Comparison of ENCODE assay signal across 11 cellular contexts in genomic region chr3:46705751-46706572, GRCh38. TPM values are rescaled to one million over a fixed set of nuclear protein-coding genes. Genes with fewer than 3 reads are reported as not detected.
A peak's percentile ranks its signal among the peaks of the same experiment; 100 is the strongest.
DNase-seq lines count a peak whose midpoint lies in the region; ATAC-seq, FAIRE-seq and TF ChIP-seq lines count a peak whose summit lies in the region.
"Had no signal": no experiment of that assay in that cellular context is flagged by ENCODE, and none has a peak within 500 bp of the region (broad histone marks: within the 10 kb centered on the region; RNA-seq: fewer than 3 reads in every experiment).

No MANE protein-coding gene starts in this region.

- DNase-seq in AG09319 (ENCODE audit: extremely low read depth, low read depth) (peak; percentile 18), GM03348 (ENCODE audit: low spot score) (peak; percentile 88), astrocyte (ENCODE audit: low read depth) (peak; percentile 40), left colon (peak; percentile 10 to 40), NCI-H2196 treated with DMSO at 0.1 percent for 48 hours (lab: John Stamatoyannopoulos, UW; ENCODE audit: unreplicated experiment) (no peak), kidney glomerular epithelial cell (lab: John Stamatoyannopoulos, UW) (no peak), GF-D8 (lab: John Stamatoyannopoulos, UW) (no peak), inferior parietal cortex (ENCODE audit: extremely low spot score) (no peak)

- no peak overlapping the region for H3K9ac ChIP-seq in astrocyte (ENCODE audit: low read length)

- peak; percentile 68 for ATAC-seq in left colon

- TF ChIP-seq CTCF in AG09319 (IDR thresholded peaks at IDR 0.05; ENCODE audit: low read depth, low read length) (no peak; the same call in 1 of the 2 replicates), astrocyte (IDR thresholded peaks at IDR 0.05; ENCODE audit: insufficient read depth, low read depth, low read length) (peak; percentile 7)

- H3K4me1 Mint-ChIP-seq in astrocyte (ENCODE audit: low read depth, unreplicated experiment): peaks cover 16% of the 10 kb centered on the region

- no peak for FAIRE-seq in astrocyte (lab: Jason Lieb, UNC)

- peaks cover 8% of the 10 kb centered on the region for H3K4me1 ChIP-seq in astrocyte (ENCODE audit: insufficient read depth, low read length)
- H3K4me1 ChIP-seq: uterus had no signal

- no peak overlapping the region for H3K27ac ChIP-seq in astrocyte (ENCODE audit: low read depth, low read length)
- H3K27ac ChIP-seq: esophagus muscularis mucosa, uterus had no signal

- H3K9me3 ChIP-seq in astrocyte (ENCODE audit: insufficient read depth, low read depth, low read length): no peaks in the 10 kb centered on the region
- H3K9me3 ChIP-seq: esophagus muscularis mucosa, uterus had no signal

- no peaks in the 10 kb centered on the region for H4K20me1 ChIP-seq in astrocyte (ENCODE audit: insufficient read depth, low read length)

- H3K4me2 ChIP-seq in astrocyte (ENCODE audit: low read length): peak overlapping the region; percentile 17

- H3K27me3 ChIP-seq in astrocyte (ENCODE audit: insufficient read depth, low read length): peaks cover 14% of the 10 kb centered on the region

- no peaks in the 10 kb centered on the region for H3K79me2 ChIP-seq in astrocyte (ENCODE audit: insufficient read depth, low read length)

- intact Hi-C loops in left colon (cut with DNase I, micrococcal nuclease): loop anchor here (5.0 to 10.0 kb wide), 3 partner anchors 186 to 206 kb away; no protein-coding TSS in a partner anchor

- H2AFZ ChIP-seq in astrocyte (ENCODE audit: low read depth, low read length): no peak overlapping the region

- H3K4me3 Mint-ChIP-seq in astrocyte (ENCODE audit: unreplicated experiment): peak overlapping the region; percentile 40
- H3K4me3 Mint-ChIP-seq: T-helper 17 cell had no signal

- H3K27ac Mint-ChIP-seq in astrocyte (ENCODE audit: unreplicated experiment): no peak overlapping the region
- H3K27ac Mint-ChIP-seq: T-helper 17 cell had no signal

- no peak overlapping the region for H3K4me3 ChIP-seq in astrocyte (ENCODE audit: insufficient read depth, low read depth, low read length)
- H3K4me3 ChIP-seq: esophagus muscularis mucosa, uterus had no signal

- H3K36me3 Mint-ChIP-seq in astrocyte (ENCODE audit: low read depth, unreplicated experiment): peaks cover under 1% of the 10 kb centered on the region

- H3K9me3 Mint-ChIP-seq in astrocyte (ENCODE audit: unreplicated experiment): peaks cover 1% of the 10 kb centered on the region

- no peaks in the 10 kb centered on the region for H3K36me3 ChIP-seq in astrocyte (ENCODE audit: insufficient read depth, low read length)
- H3K36me3 ChIP-seq: esophagus muscularis mucosa, uterus had no signal

- H3K27me3 Mint-ChIP-seq in astrocyte (ENCODE audit: low read depth, unreplicated experiment): peaks cover 32% of the 10 kb centered on the region
- H3K27me3 Mint-ChIP-seq: T-helper 17 cell had no signal

RNA-seq across cellular contexts. Expression of gene TMIE, which starts 4.8 kb away (rescaled TPM):
- total RNA-seq in astrocyte (0.34 and 0.53 TPM in 2 replicates), left colon (under 1 TPM in 1 of 2 donors, not detected in 1; 0.17 TPM)

RNA-seq across cellular contexts. Expression of gene PRSS50, which starts 11.7 kb away (rescaled TPM):
- total RNA-seq in astrocyte (not detected in 2 replicates), left colon (not detected)
- total RNA-seq: T-helper 17 cell had no signal

RNA-seq across cellular contexts. Expression of gene ALS2CL, which starts 12.5 kb away (rescaled TPM):
- total RNA-seq in astrocyte: 8.5 and 13.5 TPM in 2 replicates
- 10 to 100 TPM; 39.2 to 58.9 TPM for total RNA-seq in left colon

Comparison
In these comparisons a context has a peak if more than half of its experiments do, and no peak if none do; other contexts are left out.
1. DNase-seq: peak in AG09319 (single experiment), GM03348 (single experiment), astrocyte (single experiment) and left colon (2 of 2); none in NCI-H2196 treated with DMSO at 0.1 percent for 48 hours (single experiment), kidney glomerular epithelial cell (single experiment), GF-D8 (single experiment) and inferior parietal cortex (single experiment).